Comparison of ENCODE assay signal across 7 cellular contexts in the genomic region with DNA sequence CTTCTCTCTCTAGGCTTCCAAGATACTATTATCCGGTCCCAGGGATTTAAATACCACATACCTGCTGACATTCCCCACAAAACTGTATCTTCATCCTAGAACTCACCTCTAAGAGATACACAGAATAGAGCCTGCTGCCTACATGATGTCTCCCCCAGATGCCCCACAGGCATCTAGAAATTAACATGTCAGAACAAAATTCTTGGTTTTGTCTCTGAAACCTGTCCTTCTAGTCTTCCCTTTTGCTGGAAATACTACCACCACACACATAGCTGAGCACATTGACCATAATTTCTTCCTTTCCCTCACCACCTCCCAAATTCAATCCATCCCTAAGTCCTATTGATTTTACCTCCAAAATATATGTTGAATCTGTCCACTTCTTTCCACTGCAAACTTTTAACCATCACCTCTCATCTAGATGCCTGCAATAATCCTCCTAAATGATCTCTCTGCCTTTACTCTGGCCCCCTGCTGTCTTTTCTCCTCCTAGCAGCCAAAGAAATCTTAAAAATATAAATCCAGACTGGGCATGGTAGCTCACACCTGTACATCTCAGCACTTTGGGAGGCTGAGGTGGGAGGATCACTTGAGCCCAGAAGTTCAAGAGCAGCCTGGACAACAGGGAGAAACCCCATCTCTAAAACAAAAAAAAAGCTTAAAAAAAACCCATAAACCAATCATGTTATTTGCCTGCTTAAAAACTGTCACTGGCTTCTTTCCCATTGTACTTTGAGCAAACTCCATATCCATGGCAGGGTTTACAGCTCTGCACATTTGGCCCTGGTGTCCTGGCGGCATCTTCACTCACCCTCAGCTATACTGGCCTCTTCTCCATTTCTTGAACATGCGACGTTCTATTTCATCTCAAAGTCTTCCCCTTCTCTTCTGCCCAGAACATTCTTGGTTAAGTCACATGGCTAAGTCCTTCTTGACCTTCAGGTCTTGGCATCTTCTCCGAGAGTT. TPM values are rescaled to one million over a fixed set of nuclear protein-coding genes. Genes with fewer than 3 reads are reported as not detected.
A peak's percentile ranks its signal among the peaks of the same experiment; 100 is the strongest.
DNase-seq lines count a peak whose midpoint lies in the region; TF ChIP-seq lines count a peak whose summit lies in the region.

No MANE protein-coding gene starts in this region.

- H3K4me1 ChIP-seq in osteoblast (ENCODE audit: insufficient read depth, low read length) (peaks cover under 1% of the 10 kb centered on the region), testis (peaks cover 16% of the 10 kb centered on the region)

- H3K4me2 ChIP-seq in osteoblast (ENCODE audit: insufficient read depth, low read length), result no peak overlapping the region

- DNase-seq in ELR (ENCODE audit: low read depth) (peak; percentile 42), NAMALWA (ENCODE audit: low spot score) (peak; percentile 59), choroid plexus epithelial cell (ENCODE audit: low read depth) (peak; percentile 47), osteoblast (ENCODE audit: insufficient read length, low spot score, missing footprints) (peak; percentile 21), NCI-H187 treated with DMSO at 0.1 percent for 48 hours (lab: John Stamatoyannopoulos, UW) (no peak), testis (no peak), T-helper 1 cell (no peak)

- no peak for TF ChIP-seq POLR2A in testis (IDR thresholded peaks at IDR 0.05)

- intact Hi-C loops in testis (cut with DNase I; ENCODE audit: low total_unique reads), result no loop called here

- no peaks in the 10 kb centered on the region for H4K20me1 ChIP-seq in osteoblast (ENCODE audit: insufficient read depth, low read length)

- peaks cover 9% of the 10 kb centered on the region for H3K27me3 ChIP-seq in osteoblast (ENCODE audit: insufficient read depth, low read length)
- no peaks in the 10 kb centered on the region for H3K27me3 ChIP-seq in testis

- H3K79me2 ChIP-seq in osteoblast (ENCODE audit: insufficient read depth, low read length), result no peaks in the 10 kb centered on the region

- no peak overlapping the region for H3K27ac ChIP-seq in osteoblast (ENCODE audit: low read depth, low read length)
- no peak overlapping the region for H3K27ac ChIP-seq in testis

- H3K4me3 ChIP-seq in choroid plexus epithelial cell (ENCODE audit: low read depth, low read length), result no peak overlapping the region
- no peak overlapping the region for H3K4me3 ChIP-seq in osteoblast (ENCODE audit: insufficient read depth, low read length)
- no peak overlapping the region for H3K4me3 ChIP-seq in testis

- H2AFZ ChIP-seq in osteoblast (ENCODE audit: low read length), result no peak overlapping the region

- WGBS in testis, 2 donors, result 59 to 62% methylated on average over 5 of the region's 5 CpGs

- TF ChIP-seq CTCF in choroid plexus epithelial cell (conservative IDR thresholded peaks at IDR 0.05; ENCODE audit: low read depth, low read length) (peak; percentile 59), osteoblast (IDR thresholded peaks at IDR 0.05; ENCODE audit: extremely low read depth, low read depth, low read length) (peak; percentile 44), testis (IDR thresholded peaks at IDR 0.05) (peak in 1 of 3 experiments; percentile 22)

- H3K9me3 ChIP-seq in osteoblast (ENCODE audit: low read depth, low read length) (peaks cover 4% of the 10 kb centered on the region), testis (no peaks in the 10 kb centered on the region)

- H3K36me3 ChIP-seq in osteoblast (ENCODE audit: insufficient read depth, low read length) (no peaks in the 10 kb centered on the region), testis (ENCODE audit: low read depth, missing control alignments) (no peaks in the 10 kb centered on the region)

RNA-seq across cellular contexts. Expression of gene FAM76A, which starts 6.2 kb away (rescaled TPM):
- total RNA-seq in osteoblast (22.8 and 30.6 TPM in 2 replicates), testis (10 to 100 TPM; 22.6 to 23.0 TPM)
- polyA plus RNA-seq in testis (ENCODE audit: insufficient read depth, low read depth, low replicate concordance), result 26.6 TPM

RNA-seq across cellular contexts. Expression of gene IFI6, which starts 47.6 kb away (rescaled TPM):
- total RNA-seq in osteoblast, result 101 and 497 TPM in 2 replicates
- 100 to 1,000 TPM; 120 to 288 TPM for total RNA-seq in testis
- 88.9 TPM for polyA plus RNA-seq in testis (ENCODE audit: insufficient read depth, low read depth, low replicate concordance)

RNA-seq across cellular contexts. Expression of gene STX12, which starts 53.5 kb away (rescaled TPM):
- total RNA-seq in osteoblast (61.6 and 67.0 TPM in 2 replicates), testis (10 to 100 TPM; 39.1 to 46.7 TPM)
- polyA plus RNA-seq in testis (ENCODE audit: insufficient read depth, low read depth, low replicate concordance), result 32.0 TPM

Comparison
In these comparisons a context has a peak if more than half of its experiments do, and no peak if none do; other contexts are left out.
1. DNase-seq: peak in ELR (single experiment), NAMALWA (single experiment), choroid plexus epithelial cell (single experiment) and osteoblast (single experiment); none in NCI-H187 treated with DMSO at 0.1 percent for 48 hours (single experiment), testis (single experiment) and T-helper 1 cell (0 of 5).